Comparison of ENCODE assay signal across 9 cellular contexts in the genomic region with DNA sequence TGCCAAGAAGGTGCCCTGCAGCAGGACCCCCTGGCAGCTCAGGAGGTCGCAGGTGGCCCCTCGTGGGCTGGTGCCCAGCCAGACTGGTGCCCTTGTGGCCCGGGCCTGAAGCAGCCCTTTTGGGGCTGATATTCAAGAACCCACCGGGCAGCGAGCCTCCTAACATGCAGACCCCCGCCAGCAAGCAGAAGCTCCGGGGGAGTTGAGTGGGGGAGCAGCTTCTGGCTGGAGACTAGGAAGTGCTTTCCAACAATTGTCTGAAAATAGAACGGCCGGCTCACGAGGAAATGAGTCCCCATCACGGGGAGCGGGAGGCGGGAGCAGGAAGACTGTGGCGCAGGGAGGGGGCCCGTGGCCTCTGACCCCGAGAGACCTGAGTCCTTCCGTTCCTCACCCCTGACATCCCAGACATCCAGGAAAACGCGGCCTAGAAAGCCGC. TPM values are rescaled to one million over a fixed set of nuclear protein-coding genes. Genes with fewer than 3 reads are reported as not detected.
DNase-seq lines count a peak whose midpoint lies in the region; ATAC-seq lines count a peak whose summit lies in the region.
"Had no signal": no experiment of that assay in that cellular context is flagged by ENCODE, and none has a peak within 500 bp of the region (broad histone marks: within the 10 kb centered on the region; RNA-seq: fewer than 3 reads in every experiment).

No MANE protein-coding gene starts in this region.

- H3K79me2 ChIP-seq in GM23248 (ENCODE audit: insufficient read depth) = no peaks in the 10 kb centered on the region

- H2AFZ ChIP-seq in GM23248 = peak overlapping the region; percentile 73

- DNase-seq in GM23248 (peak; percentile 38), hepatic stellate cell (ENCODE audit: low spot score) (peak; percentile 48), germinal center (ENCODE audit: low spot score) (no peak), epidermal melanocyte (ENCODE audit: insufficient read length, low spot score) (no peak)
- DNase-seq in stimulated activated CD4-positive, alpha-beta T cell treated with anti-CD3 and anti-CD28 coated beads, Interleukin-4, amount 100 ng/mL, for 4 hours = no peak
- DNase-seq: activated CD4-positive, CD25-positive, alpha-beta regulatory T cell had no signal

- H3K27me3 ChIP-seq in GM23248 (replicated peaks; ENCODE audit: insufficient read depth) (no peaks in the 10 kb centered on the region), skeletal muscle satellite cell (ENCODE audit: control insufficient read depth, insufficient read depth, low read length) (no peaks in the 10 kb centered on the region)

- H3K4me1 ChIP-seq in GM23248 (ENCODE audit: insufficient read depth) (peaks cover 6% of the 10 kb centered on the region), skeletal muscle satellite cell (ENCODE audit: control insufficient read depth, insufficient read depth, low read length) (peaks cover 10% of the 10 kb centered on the region)

- H3K9me3 ChIP-seq in GM23248 (ENCODE audit: low read depth) = no peaks in the 10 kb centered on the region
- H3K9me3 ChIP-seq in skeletal muscle satellite cell (replicated peaks; ENCODE audit: low read length) = no peaks in the 10 kb centered on the region

- no peaks in the 10 kb centered on the region for H3F3A ChIP-seq in GM23248 (ENCODE audit: insufficient read depth)

- no peak overlapping the region for H3K4me3 ChIP-seq in GM23248
- peak overlapping the region; percentile 47 for H3K4me3 ChIP-seq in skeletal muscle satellite cell (ENCODE audit: low read length)

- H3K9me2 ChIP-seq in GM23248 (ENCODE audit: insufficient read depth) = no peaks in the 10 kb centered on the region

- peak overlapping the region; percentile 58 for H3K9ac ChIP-seq in GM23248
- H3K9ac ChIP-seq in skeletal muscle satellite cell (ENCODE audit: low read depth, low read length) = peak overlapping the region; percentile 60

- 28% methylated on average over 20 of the region's 20 CpGs for WGBS in GM23248 (ENCODE audit: low coverage in 1 of 2, low lambda C conversion rate in 2 of 2, missing lambda C conversion rate in 2 of 2), 2 experiments

- H4K20me1 ChIP-seq in GM23248 (ENCODE audit: insufficient read depth) = no peaks in the 10 kb centered on the region

- H3K4me2 ChIP-seq in GM23248 (ENCODE audit: unreplicated experiment) (peak overlapping the region; percentile 65), skeletal muscle satellite cell (ENCODE audit: low read length) (peak overlapping the region; percentile 55)

- no peak for ATAC-seq in GM19467 (IDR thresholded peaks at IDR 0.05; ENCODE audit: unreplicated experiment)

- H3K27ac ChIP-seq in GM23248 = peak overlapping the region; percentile 47
- peak overlapping the region; percentile 70 for H3K27ac ChIP-seq in angular gyrus (ENCODE audit: low read depth, low read length)

- H3K36me3 ChIP-seq in GM23248 (ENCODE audit: low read depth) (no peaks in the 10 kb centered on the region), skeletal muscle satellite cell (ENCODE audit: insufficient read depth, low read length) (no peaks in the 10 kb centered on the region)

- in situ Hi-C loops in GM23248 (cut with MboI) = no loop called here

RNA-seq across cellular contexts. Expression of a gene that starts 9.5 kb away (rescaled TPM):
- total RNA-seq in GM23248 (2014; rRNA removed; shearing (Covaris generic)) = 44.4 and 44.7 TPM in 2 replicates
- polyA plus RNA-seq in GM23248 (2016; fragmentation: Nextera tagmentation; extraction: Ambion mirVana) = 24.8 and 25.4 TPM in 2 replicates
- 63.6 and 65.3 TPM in 2 replicates for total RNA-seq in skeletal muscle satellite cell (2012; rRNA removed)

RNA-seq across cellular contexts. Expression of a gene that starts 16.8 kb away (rescaled TPM):
- 35.0 and 45.9 TPM in 2 replicates for total RNA-seq in GM23248 (2014; rRNA removed; shearing (Covaris generic))
- 3.5 and 3.8 TPM in 2 replicates for polyA plus RNA-seq in GM23248 (2016; fragmentation: Nextera tagmentation; extraction: Ambion mirVana)
- 8.6 and 11.4 TPM in 2 replicates for total RNA-seq in skeletal muscle satellite cell (2012; rRNA removed)

RNA-seq across cellular contexts. Expression of a gene that starts 42.3 kb away (rescaled TPM):
- total RNA-seq in GM23248 (2014; rRNA removed; shearing (Covaris generic)) = not detected in 2 replicates
- polyA plus RNA-seq in GM23248 (2016; fragmentation: Nextera tagmentation; extraction: Ambion mirVana) = not detected in 2 replicates
- under 0.01 TPM in 1 of 2 replicates, not detected in the other for total RNA-seq in skeletal muscle satellite cell (2012; rRNA removed)

RNA-seq across cellular contexts. Expression of a gene that starts 54.4 kb away (rescaled TPM):
- 10.6 and 12.2 TPM in 2 replicates for total RNA-seq in GM23248 (2014; rRNA removed; shearing (Covaris generic))
- polyA plus RNA-seq in GM23248 (2016; fragmentation: Nextera tagmentation; extraction: Ambion mirVana) = 6.4 and 7.5 TPM in 2 replicates
- 12.0 and 14.7 TPM in 2 replicates for total RNA-seq in skeletal muscle satellite cell (2012; rRNA removed)

RNA-seq across cellular contexts. Expression of a gene that starts 56.2 kb away (rescaled TPM):
- 28.3 and 36.8 TPM in 2 replicates for total RNA-seq in GM23248 (2014; rRNA removed; shearing (Covaris generic))
- polyA plus RNA-seq in GM23248 (2016; fragmentation: Nextera tagmentation; extraction: Ambion mirVana) = 56.2 and 58.1 TPM in 2 replicates
- 47.0 and 47.7 TPM in 2 replicates for total RNA-seq in skeletal muscle satellite cell (2012; rRNA removed)

Comparison
In these comparisons a context has a peak if more than half of its experiments do, and no peak if none do; other contexts are left out.
1. DNase-seq: peak in GM23248 (single experiment) and hepatic stellate cell (single experiment); none in stimulated activated CD4-positive, alpha-beta T cell treated with anti-CD3 and anti-CD28 coated beads, Interleukin-4, amount 100 ng/mL, for 4 hours (0 of 2), germinal center (single experiment) and epidermal melanocyte (single experiment).